18 cellular contexts compared by ENCODE assay signal in the genomic region with DNA sequence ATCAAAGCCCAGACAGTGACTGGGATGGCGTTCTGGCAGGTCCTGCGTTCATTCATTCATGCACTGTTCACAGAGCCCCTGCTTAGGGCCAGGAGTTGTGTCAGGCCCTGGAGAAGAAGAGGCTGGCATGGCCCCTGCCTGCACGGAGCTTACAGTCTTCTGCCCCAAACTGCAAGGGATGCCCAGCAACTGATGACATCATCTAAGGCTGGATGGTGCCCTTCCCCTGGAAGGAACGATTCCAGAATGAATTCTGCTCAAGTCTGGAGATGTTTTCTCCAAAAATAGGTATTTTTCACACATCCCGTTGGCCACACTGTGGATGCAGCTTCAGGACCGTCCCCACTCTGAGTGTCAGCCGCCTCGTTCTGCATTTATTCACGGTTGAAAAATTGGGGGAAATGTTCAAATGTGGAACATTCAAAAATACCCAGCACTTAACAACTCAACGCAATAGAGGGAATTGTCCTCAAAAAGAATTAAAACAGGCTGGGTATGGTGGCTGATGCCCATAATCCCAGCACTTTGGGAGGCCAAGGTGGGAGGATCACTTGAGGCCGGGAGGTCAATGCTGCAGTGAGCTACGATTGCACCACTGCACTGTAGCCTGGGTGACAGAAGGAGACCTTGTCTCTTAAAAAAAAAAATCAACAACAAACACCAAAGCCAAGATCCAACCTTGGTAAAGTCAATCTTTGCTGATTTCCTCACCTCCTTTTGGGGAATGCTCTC. TPM values are rescaled to one million over a fixed set of nuclear protein-coding genes. Genes with fewer than 3 reads are reported as not detected.
DNase-seq lines count a peak whose midpoint lies in the region; ATAC-seq, FAIRE-seq and TF ChIP-seq lines count a peak whose summit lies in the region.
"Had no signal": no experiment of that assay in that cellular context is flagged by ENCODE, and none has a peak within 500 bp of the region (broad histone marks: within the 10 kb centered on the region; RNA-seq: fewer than 3 reads in every experiment).

No MANE protein-coding gene starts in this region.

- TF ChIP-seq CTCF in HepG2 (CRISPR knock-in tag; IDR thresholded peaks at IDR 0.05), result no peak
- TF ChIP-seq CTCF in right lobe of liver (IDR thresholded peaks at IDR 0.05), result no peak
- no peak for TF ChIP-seq CTCF in IMR-90 (conservative IDR thresholded peaks at IDR 0.05; ENCODE audit: low read depth, low read length)
- TF ChIP-seq CTCF in brain (conservative IDR thresholded peaks at IDR 0.05), result no peak
- no peak for TF ChIP-seq CTCF in sigmoid colon (IDR thresholded peaks at IDR 0.05)

- no peak overlapping the region for H2BK5ac ChIP-seq in IMR-90 (ENCODE audit: low read depth, low read length, poor library complexity, severe bottlenecking)

- no peak overlapping the region for H3K56ac ChIP-seq in IMR-90 (ENCODE audit: extremely low read depth, insufficient read depth, low read length)

- no peak for DNase-seq in HepG2 (ENCODE audit: low spot score)
- no peak for DNase-seq in right lobe of liver
- DNase-seq in IMR-90, result no peak
- DNase-seq in sigmoid colon, result peak; percentile 43
- no peak for DNase-seq in NCI-H524 (lab: John Stamatoyannopoulos, UW)
- no peak for DNase-seq in GDM1 (lab: John Stamatoyannopoulos, UW)
- DNase-seq: CD4-positive, CD25-positive, alpha-beta regulatory T cell; DMS153; DMS79 treated with DMSO at 0.1 percent for 48 hours; EL; HCEC 1CT; KG1 had no signal

- dilution Hi-C loops in IMR-90 (cut with HindIII; ENCODE audit: low sequenced_read_pairs, unreplicated experiment), result no loop called here

- BruUV-seq in HepG2 (replicated peaks; lab: Mats Ljungman, UMichigan), result no TSS peak
- no TSS peak for BruUV-seq in IMR-90 (replicated peaks; lab: Mats Ljungman, UMichigan)

- no peak overlapping the region for H3K14ac ChIP-seq in IMR-90 (replicated peaks; ENCODE audit: low read depth, low read length)

- no peak overlapping the region for H3K4me3 Mint-ChIP-seq in brain
- H3K4me3 Mint-ChIP-seq: CD4-positive, CD25-positive, alpha-beta regulatory T cell had no signal

- no peaks in the 10 kb centered on the region for H3K9me3 ChIP-seq in HepG2 (ENCODE audit: low read length)
- no peaks in the 10 kb centered on the region for H3K9me3 ChIP-seq in right lobe of liver
- no peaks in the 10 kb centered on the region for H3K9me3 ChIP-seq in IMR-90 (ENCODE audit: control insufficient read depth, insufficient read depth, low read length)
- H3K9me3 ChIP-seq in sigmoid colon, result no peaks in the 10 kb centered on the region

- H3K27ac ChIP-seq in HepG2 (ENCODE audit: extremely low read length, insufficient read depth, low read length), result no peak overlapping the region
- no peak overlapping the region for H3K27ac ChIP-seq in right lobe of liver
- no peak overlapping the region for H3K27ac ChIP-seq in IMR-90 (ENCODE audit: insufficient read depth, low read length)
- H3K27ac ChIP-seq in sigmoid colon, result no peak overlapping the region
- H3K27ac ChIP-seq: HL-60 had no signal

- H3K27me3 Mint-ChIP-seq in brain, result peaks cover 2% of the 10 kb centered on the region
- H3K27me3 Mint-ChIP-seq: CD4-positive, CD25-positive, alpha-beta regulatory T cell had no signal

- no peak overlapping the region for H2AFZ ChIP-seq in HepG2 (ENCODE audit: low read length)
- no peak overlapping the region for H2AFZ ChIP-seq in IMR-90 (replicated peaks; ENCODE audit: low read length, poor library complexity)

- no peaks in the 10 kb centered on the region for H3K27me3 ChIP-seq in HepG2 (ENCODE audit: control insufficient read depth in 1 of 2, insufficient read depth in 2 of 2, low read length in 2 of 2)
- no peaks in the 10 kb centered on the region for H3K27me3 ChIP-seq in right lobe of liver
- no peaks in the 10 kb centered on the region for H3K27me3 ChIP-seq in IMR-90 (ENCODE audit: control insufficient read depth, insufficient read depth, low read length)
- no peaks in the 10 kb centered on the region for H3K27me3 ChIP-seq in sigmoid colon

- FAIRE-seq in HepG2 (lab: Jason Lieb, UNC), result no peak
- FAIRE-seq: G401.6, GM12892 had no signal

- H3K4me1 Mint-ChIP-seq in brain, result peaks cover 68% of the 10 kb centered on the region

- no peak overlapping the region for H3K18ac ChIP-seq in IMR-90 (ENCODE audit: low read depth, low read length)

- intact Hi-C loops in HepG2 (cut with micrococcal nuclease; ENCODE audit: unreplicated experiment), result no loop called here
- intact Hi-C loops in right lobe of liver (cut with DNase I), result no loop called here
- intact Hi-C loops in IMR-90 (cut with micrococcal nuclease), result no loop called here
- intact Hi-C loops in sigmoid colon (cut with DNase I), result no loop called here

- no peaks in the 10 kb centered on the region for H3K79me1 ChIP-seq in IMR-90 (ENCODE audit: low read depth in 1 of 2, low read length in 2 of 2)

- no peak for TF ChIP-seq RAD21 in HepG2 (CRISPR knock-in tag; IDR thresholded peaks at IDR 0.05)
- TF ChIP-seq RAD21 in IMR-90 (IDR thresholded peaks at IDR 0.05; ENCODE audit: low read length), result no peak

- H3K23ac ChIP-seq in IMR-90 (ENCODE audit: low read depth, low read length), result no peak overlapping the region

- H2BK20ac ChIP-seq in IMR-90 (ENCODE audit: low read depth, low read length), result no peak overlapping the region

- no peaks in the 10 kb centered on the region for H4K20me1 ChIP-seq in HepG2 (ENCODE audit: insufficient read depth, low read length)
- H4K20me1 ChIP-seq in IMR-90 (ENCODE audit: insufficient read depth, low read length), result no peaks in the 10 kb centered on the region; the same call in 1 of the 2 replicates

- no peak overlapping the region for H3K4me3 ChIP-seq in HepG2 (replicated peaks in 1 of 3; ENCODE audit: insufficient read depth in 1 of 3, low read depth in 2 of 3, low read length in 3 of 3)
- H3K4me3 ChIP-seq in right lobe of liver, result no peak overlapping the region
- no peak overlapping the region for H3K4me3 ChIP-seq in IMR-90 (ENCODE audit: insufficient read depth, low read depth, low read length)
- no peak overlapping the region for H3K4me3 ChIP-seq in sigmoid colon

- 0 out of 5 replicates have a peak, but pooled peaks cover 0 to under 1% of the 10 kb centered on the region in 2 experiments for H3K36me3 ChIP-seq in HepG2 (replicated peaks in 1 of 2; ENCODE audit: control insufficient read depth in 1 of 2, insufficient read depth in 2 of 2, low read length in 2 of 2)
- no peaks in the 10 kb centered on the region for H3K36me3 ChIP-seq in right lobe of liver
- H3K36me3 ChIP-seq in IMR-90 (ENCODE audit: control insufficient read depth, insufficient read depth, low read length), result no peaks in the 10 kb centered on the region
- peaks cover 0 to 7% (median 2%) of the 10 kb centered on the region in 4 donors for H3K36me3 ChIP-seq in sigmoid colon

- no peaks in the 10 kb centered on the region for H3K36me3 Mint-ChIP-seq in brain

- POLR2A ChIA-PET in HepG2 (lab: Yijun Ruan, JAX), result no interaction called here
- POLR2A ChIA-PET in IMR-90 (lab: Charles Lee; ENCODE audit: unreplicated experiment), result no interaction called here

- H3K9me1 ChIP-seq in IMR-90 (ENCODE audit: insufficient read depth, low read length), result no peaks in the 10 kb centered on the region; the same call in 1 of the 2 replicates

- H2BK15ac ChIP-seq in IMR-90 (ENCODE audit: low read depth, low read length), result no peak overlapping the region

- in situ Hi-C loops in HepG2 (cut with HindIII; ENCODE audit: extremely low pct_ligation_motif_present, low pct_unique_long_range_greater_than_20kb) (no loop called here), IMR-90 (cut with MboI; ENCODE audit: low sequenced_read_pairs) (no loop called here)

- CTCF ChIA-PET in HepG2 (lab: Yijun Ruan, JAX; ENCODE audit: low intra/inter-chr PET ratio, low total read pairs) (no interaction called here), IMR-90 (lab: Yijun Ruan, JAX) (no interaction called here)

- no peak overlapping the region for H3K4me2 ChIP-seq in HepG2 (ENCODE audit: low read depth, low read length)
- no peak overlapping the region for H3K4me2 ChIP-seq in IMR-90 (ENCODE audit: low read depth, low read length)

- H2AK9ac ChIP-seq in IMR-90 (replicated peaks; ENCODE audit: low read depth, low read length, poor library complexity), result no peak overlapping the region

- H2AK5ac ChIP-seq in IMR-90 (ENCODE audit: low read depth, low read length), result no peak overlapping the region

- H3K4ac ChIP-seq in IMR-90 (ENCODE audit: low read depth, low read length), result no peak overlapping the region

- peaks cover 33% of the 10 kb centered on the region for H3K4me1 ChIP-seq in HepG2 (ENCODE audit: insufficient read depth, low read length)
- no peaks in the 10 kb centered on the region for H3K4me1 ChIP-seq in right lobe of liver
- H3K4me1 ChIP-seq in IMR-90 (ENCODE audit: control insufficient read depth, insufficient read depth, low read length), result no peaks in the 10 kb centered on the region
- no peaks in the 10 kb centered on the region for H3K4me1 ChIP-seq in sigmoid colon

- H4K91ac ChIP-seq in IMR-90 (ENCODE audit: insufficient read depth, low read depth, low read length), result no peak overlapping the region

- H3K9me3 Mint-ChIP-seq in brain, result peaks cover 0 to 8% (median 0%) of the 10 kb centered on the region in 5 experiments

- no peak overlapping the region for H4K5ac ChIP-seq in IMR-90 (ENCODE audit: low read depth, low read length)

- TF ChIP-seq POLR2A in HepG2 (IDR thresholded peaks at IDR 0.05; ENCODE audit: insufficient read depth in 1 of 2, low read depth in 2 of 2, low read length in 2 of 2) (no peak), right lobe of liver (IDR thresholded peaks at IDR 0.05) (no peak), IMR-90 (IDR thresholded peaks at IDR 0.05; ENCODE audit: low read depth, low read length) (no peak), sigmoid colon (IDR thresholded peaks at IDR 0.05) (no peak)

- 73% methylated on average over 12 of the region's 12 CpGs for WGBS in HepG2 (ENCODE audit: low lambda C conversion rate)
- WGBS in right lobe of liver (ENCODE audit: insufficient coverage, low coverage, low lambda C conversion rate, missing lambda C conversion rate), result 81% methylated on average over 9 of the region's 12 CpGs
- 100% methylated on average over 1 of the region's 12 CpGs; no CpG with 5 or more reads in 1 of the 2 experiments for WGBS in IMR-90 (ENCODE audit: extremely low coverage in 2 of 2, insufficient read length in 1 of 2), 2 experiments
- 92 to 93% methylated on average over 12 of the region's 12 CpGs for WGBS in sigmoid colon, 2 donors

- no peak overlapping the region for H2BK120ac ChIP-seq in IMR-90 (ENCODE audit: low read depth, low read length)

- H3K79me2 ChIP-seq in HepG2 (ENCODE audit: insufficient read depth, low read length), result no peaks in the 10 kb centered on the region

- TF ChIP-seq EP300 in HepG2 (IDR thresholded peaks at IDR 0.05; ENCODE audit: low read depth in 2 of 2, low read length in 2 of 2) (no peak), HepG2 (CRISPR knock-in tag; IDR thresholded peaks at IDR 0.05; ENCODE audit: borderline replicate concordance) (no peak), sigmoid colon (IDR thresholded peaks at IDR 0.05) (no peak)

- H4K8ac ChIP-seq in IMR-90 (ENCODE audit: low read depth in 2 of 2, low read length in 2 of 2), result no peak overlapping the region

- peak overlapping the region in 3 of 5 experiments; percentile 28 to 76 (median 44) for H3K27ac Mint-ChIP-seq in brain
- H3K27ac Mint-ChIP-seq: CD4-positive, CD25-positive, alpha-beta regulatory T cell had no signal

- ATAC-seq in HepG2 (no peak), right lobe of liver (no peak), IMR-90 (ENCODE audit: low read depth) (no peak)

- no peak overlapping the region for H3K9ac ChIP-seq in HepG2 (ENCODE audit: insufficient read depth, low read depth, low read length)
- H3K9ac ChIP-seq in IMR-90 (ENCODE audit: low read depth, low read length), result no peak overlapping the region

RNA-seq across cellular contexts. Expression of gene CACNG5, which starts 23.8 kb away (rescaled TPM):
- total RNA-seq in HepG2 (2016; rRNA removed; fragmentation: Illumina TruSeq; extraction: Trizol) (not detected in 2 replicates), right lobe of liver (not detected), IMR-90 (2012; rRNA removed) (not detected in 2 replicates), sigmoid colon (1 to 10 TPM in 1 of 4 donors, not detected in 3; 1.1 TPM)
- total RNA-seq in HepG2 (2016; cell fraction: cytosol; rRNA removed; fragmentation: Illumina TruSeq; extraction: Trizol; ENCODE audit: low read depth), result not detected in 2 replicates
- total RNA-seq in HepG2 (2016; cell fraction: insoluble cytoplasmic fraction; rRNA removed; fragmentation: Illumina TruSeq; extraction: Trizol), result not detected in 2 replicates
- not detected in 2 replicates for total RNA-seq in HepG2 (2016; cell fraction: membrane; rRNA removed; fragmentation: Illumina TruSeq; extraction: Trizol)
- total RNA-seq in HepG2 (2016; cell fraction: nucleus; rRNA removed; fragmentation: Illumina TruSeq; extraction: Trizol), result not detected in 2 replicates
- polyA plus RNA-seq in HepG2 (2011; rRNA removed) (not detected in 2 replicates), IMR-90 (2012; rRNA removed) (not detected in 2 replicates), brain (ENCODE audit: insufficient read depth, low read depth, low replicate concordance) (2.2 TPM), sigmoid colon (not detected)
- polyA plus RNA-seq in HepG2 (2011; cell fraction: cytosol; rRNA removed), result not detected in 2 replicates
- polyA plus RNA-seq in HepG2 (2011; cell fraction: nucleus; rRNA removed), result not detected in 2 replicates
- polyA plus RNA-seq in HepG2 (2012), result not detected in 2 replicates
- polyA plus RNA-seq in HepG2 (2016; cell fraction: cytosol; fragmentation: Illumina TruSeq; extraction: Trizol; ENCODE audit: low read depth), result not detected in 2 replicates
- not detected in 2 replicates for polyA plus RNA-seq in HepG2 (2016; cell fraction: insoluble cytoplasmic fraction; fragmentation: Illumina TruSeq; extraction: Trizol; ENCODE audit: low read depth)
- polyA plus RNA-seq in HepG2 (2016; cell fraction: membrane; fragmentation: Illumina TruSeq; extraction: Trizol; ENCODE audit: low read depth), result not detected in 2 replicates
- polyA plus RNA-seq in HepG2 (2016; cell fraction: nucleus; fragmentation: Illumina TruSeq; extraction: Trizol; ENCODE audit: insufficient read depth, low read depth), result not detected in 2 replicates
- polyA minus RNA-seq in HepG2 (2011; rRNA and poly(A)+ RNA removed; ENCODE audit: low replicate concordance), result not detected in 2 replicates
- not detected in 2 replicates for polyA minus RNA-seq in HepG2 (2011; cell fraction: cytosol; rRNA and poly(A)+ RNA removed)
- not detected in 2 replicates for polyA minus RNA-seq in HepG2 (2011; cell fraction: nucleus; rRNA and poly(A)+ RNA removed)
- not detected in 2 replicates for polyA plus RNA-seq in IMR-90 (2012; cell fraction: cytosol; rRNA removed)
- polyA plus RNA-seq in IMR-90 (2012; cell fraction: nucleus; rRNA removed; ENCODE audit: low replicate concordance), result not detected in 2 replicates
- total RNA-seq: CD4-positive, CD25-positive, alpha-beta regulatory T cell; H4 had no signal
- polyA plus RNA-seq: BJ; CD4-positive, CD25-positive, alpha-beta regulatory T cell had no signal
